In the genomic region with DNA sequence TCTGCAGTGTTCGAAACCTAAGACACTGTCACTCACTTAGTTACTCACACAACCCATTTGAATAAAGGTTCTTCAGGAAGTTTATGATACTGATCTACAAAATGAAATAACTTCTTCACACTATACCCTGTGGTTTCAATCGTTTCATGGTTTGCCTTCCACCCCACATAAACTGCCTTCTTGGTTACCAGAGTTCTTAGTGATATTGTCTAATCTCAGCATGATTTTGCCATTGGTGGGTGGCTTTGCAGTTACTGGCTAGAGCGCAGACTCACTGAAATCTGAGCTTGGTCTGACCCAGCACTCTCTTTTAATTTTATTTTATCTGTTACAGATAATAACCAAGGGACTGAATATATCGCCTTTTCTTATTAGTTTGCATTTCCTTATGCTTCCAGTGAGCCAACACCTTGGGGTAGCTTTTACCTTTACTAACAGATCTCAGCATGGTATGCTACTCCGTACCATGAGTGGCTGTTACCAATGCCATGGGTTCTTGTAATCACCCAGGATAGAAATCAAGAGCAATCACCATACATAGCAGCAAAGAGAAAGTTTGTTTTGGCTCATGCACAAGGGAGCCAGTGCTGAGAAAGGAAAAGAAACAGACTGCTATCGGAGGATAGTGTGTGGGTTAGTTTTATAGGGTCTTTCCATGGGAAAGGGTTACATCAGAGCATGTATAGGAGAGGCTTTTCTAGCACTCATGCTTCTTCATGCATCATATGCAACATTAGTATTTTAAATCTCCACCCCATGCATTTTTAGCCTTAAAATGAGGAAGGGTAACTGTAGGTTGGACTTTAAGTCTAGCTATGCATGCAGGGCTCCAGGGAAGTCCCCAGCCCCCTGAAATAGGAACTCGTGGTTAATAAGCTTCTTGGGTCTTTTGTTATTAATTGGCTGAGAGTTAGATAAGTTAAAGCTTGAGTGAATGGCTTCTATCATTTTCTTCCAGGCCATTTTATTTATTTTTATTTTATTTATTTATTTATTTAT, we compare ENCODE assay signal across 9 cellular contexts. TPM values are rescaled to one million over a fixed set of nuclear protein-coding genes. Genes with fewer than 3 reads are reported as not detected.
DNase-seq lines count a peak whose midpoint lies in the region; ATAC-seq and TF ChIP-seq lines count a peak whose summit lies in the region.
"Had no signal": no experiment of that assay in that cellular context is flagged by ENCODE, and none has a peak within 500 bp of the region (broad histone marks: within the 10 kb centered on the region; RNA-seq: fewer than 3 reads in every experiment).

No MANE protein-coding gene starts in this region.

- no peak overlapping the region for H3K18ac ChIP-seq in mesenchymal stem cell (ENCODE audit: low read depth in 1 of 2, low read length in 2 of 2)

- peaks cover 31% of the 10 kb centered on the region for H3K79me1 ChIP-seq in mesenchymal stem cell (replicated peaks; ENCODE audit: low read length, poor library complexity, severe bottlenecking)

- ATAC-seq in CD8-positive, alpha-beta T cell: peak; percentile 86
- ATAC-seq in GM19351 (IDR thresholded peaks at IDR 0.05; ENCODE audit: unreplicated experiment) (peak; percentile 57), HG03095 (IDR thresholded peaks at IDR 0.05; ENCODE audit: unreplicated experiment) (no peak), HG03045 (IDR thresholded peaks at IDR 0.05; ENCODE audit: unreplicated experiment) (no peak)

- H3K4me2 ChIP-seq in mesenchymal stem cell (ENCODE audit: low read length, poor library complexity, severe bottlenecking): no peak overlapping the region

- H2BK120ac ChIP-seq in mesenchymal stem cell (ENCODE audit: low read depth, low read length): no peak overlapping the region

- intact Hi-C loops in CD8-positive, alpha-beta T cell (cut with DNase I, micrococcal nuclease): no loop called here

- H4K8ac ChIP-seq in mesenchymal stem cell (ENCODE audit: low read length): no peak overlapping the region

- no peak overlapping the region for H3K4me3 ChIP-seq in CD8-positive, alpha-beta T cell (ENCODE audit: low read depth, low read length)
- no peak overlapping the region for H3K4me3 ChIP-seq in mesenchymal stem cell (ENCODE audit: insufficient read depth in 1 of 2, low read depth in 1 of 2, low read length in 2 of 2)

- no peak overlapping the region for H3K4ac ChIP-seq in mesenchymal stem cell (ENCODE audit: low read depth in 1 of 2, low read length in 2 of 2)

- no peaks in the 10 kb centered on the region for H3K36me3 ChIP-seq in CD8-positive, alpha-beta T cell (ENCODE audit: insufficient read depth, low read length)
- peaks cover 5 to 19% of the 10 kb centered on the region in 2 experiments for H3K36me3 ChIP-seq in mesenchymal stem cell (ENCODE audit: control insufficient read depth in 1 of 2, insufficient read depth in 2 of 2, low read depth in 1 of 2, low read length in 2 of 2)

- H2AFZ ChIP-seq in mesenchymal stem cell (ENCODE audit: low read depth, low read length): no peak overlapping the region

- POLR2A ChIA-PET in CD8-positive, alpha-beta T cell (lab: Charles Lee): no interaction called here
- POLR2A ChIA-PET in activated CD4-positive, alpha-beta memory T cell treated with anti-CD3 and anti-CD28 coated beads, Interleukin-2, amount 10 ng/mL, durations not matched to agents 7 days and 5 days (lab: Charles Lee): interaction anchor here (0.6 to 2.2 kb wide), 18 partner anchors 10 to 358 kb away, joined by 3 to 9 read pairs (median 3); a partner anchor contains a TSS

- H2BK5ac ChIP-seq in mesenchymal stem cell (ENCODE audit: low read depth, low read length, poor library complexity, severe bottlenecking): no peak overlapping the region

- H3K27me3 ChIP-seq in CD8-positive, alpha-beta T cell (ENCODE audit: insufficient read depth, low read length): no peaks in the 10 kb centered on the region
- H3K27me3 ChIP-seq in mesenchymal stem cell (ENCODE audit: control insufficient read depth in 1 of 2, insufficient read depth in 1 of 2, low read length in 2 of 2): no peaks in the 10 kb centered on the region

- no peak overlapping the region for H2BK12ac ChIP-seq in mesenchymal stem cell (ENCODE audit: low read length in 2 of 2)

- no peaks in the 10 kb centered on the region for H3K9me3 Mint-ChIP-seq in CD8-positive, alpha-beta T cell
- H3K9me3 Mint-ChIP-seq in activated CD4-positive, alpha-beta memory T cell treated with anti-CD3 and anti-CD28 coated beads, Interleukin-2, amount 10 ng/mL, durations not matched to agents 7 days and 5 days: peaks cover 16% of the 10 kb centered on the region

- H3K4me1 Mint-ChIP-seq in CD8-positive, alpha-beta T cell (ENCODE audit: low read depth): peaks cover 25% of the 10 kb centered on the region
- H3K4me1 Mint-ChIP-seq in activated CD4-positive, alpha-beta memory T cell treated with anti-CD3 and anti-CD28 coated beads, Interleukin-2, amount 10 ng/mL, durations not matched to agents 7 days and 5 days: peaks cover 58% of the 10 kb centered on the region

- peak overlapping the region; percentile 52 for H3K27ac Mint-ChIP-seq in CD8-positive, alpha-beta T cell
- H3K27ac Mint-ChIP-seq in activated CD4-positive, alpha-beta memory T cell treated with anti-CD3 and anti-CD28 coated beads, Interleukin-2, amount 10 ng/mL, durations not matched to agents 7 days and 5 days: peak overlapping the region; percentile 90

- no peak overlapping the region for H3K27ac ChIP-seq in CD8-positive, alpha-beta T cell (ENCODE audit: low read depth, low read length)
- peak overlapping the region; percentile 10 for H3K27ac ChIP-seq in mesenchymal stem cell (ENCODE audit: low read length, poor library complexity, severe bottlenecking)

- peak overlapping the region; percentile 23 for H3K4me3 Mint-ChIP-seq in CD8-positive, alpha-beta T cell
- peak overlapping the region; percentile 37 for H3K4me3 Mint-ChIP-seq in activated CD4-positive, alpha-beta memory T cell treated with anti-CD3 and anti-CD28 coated beads, Interleukin-2, amount 10 ng/mL, durations not matched to agents 7 days and 5 days

- peaks cover 13% of the 10 kb centered on the region for H3K4me1 ChIP-seq in CD8-positive, alpha-beta T cell (ENCODE audit: insufficient read depth, low read length)
- H3K4me1 ChIP-seq in mesenchymal stem cell (ENCODE audit: control insufficient read depth, insufficient read depth, low read depth, low read length): peaks cover 11% of the 10 kb centered on the region

- peak in 3 of 7 experiments; percentile 2 to 32 (median 9) for DNase-seq in CD8-positive, alpha-beta T cell
- DNase-seq in activated CD4-positive, alpha-beta memory T cell treated with anti-CD3 and anti-CD28 coated beads, Interleukin-2, amount 10 ng/mL, durations not matched to agents 7 days and 5 days: peak; percentile 65
- no peak for DNase-seq in mesenchymal stem cell
- DNase-seq in D341Med (ENCODE audit: low spot score): no peak
- DNase-seq in NCI-H1436 treated with DMSO at 0.1 percent for 48 hours (lab: John Stamatoyannopoulos, UW): no peak
- DNase-seq: DMS153 had no signal

- H3K27me3 Mint-ChIP-seq in CD8-positive, alpha-beta T cell (ENCODE audit: low read depth): no peaks in the 10 kb centered on the region
- no peaks in the 10 kb centered on the region for H3K27me3 Mint-ChIP-seq in activated CD4-positive, alpha-beta memory T cell treated with anti-CD3 and anti-CD28 coated beads, Interleukin-2, amount 10 ng/mL, durations not matched to agents 7 days and 5 days

- H3K9ac ChIP-seq in mesenchymal stem cell (ENCODE audit: low read length): no peak overlapping the region

- CTCF ChIA-PET in CD8-positive, alpha-beta T cell (lab: Charles Lee): interaction anchor here (1.1 kb wide), 1 partner anchor 51 kb away, joined by 5 read pairs; no protein-coding TSS in a partner anchor
- CTCF ChIA-PET in activated CD4-positive, alpha-beta memory T cell treated with anti-CD3 and anti-CD28 coated beads, Interleukin-2, amount 10 ng/mL, durations not matched to agents 7 days and 5 days (lab: Charles Lee): interaction anchor here (0.9 to 1.8 kb wide), 7 partner anchors 9 to 210 kb away, joined by 3 to 7 read pairs (median 5); a partner anchor contains a TSS

- H2AK5ac ChIP-seq in mesenchymal stem cell (ENCODE audit: low read length, severe bottlenecking): no peak overlapping the region

- no peak overlapping the region for H3K23ac ChIP-seq in mesenchymal stem cell (ENCODE audit: low read length in 2 of 2)

- 94% methylated on average over 7 of the region's 7 CpGs for WGBS in mesenchymal stem cell

- H3K14ac ChIP-seq in mesenchymal stem cell (ENCODE audit: low read length in 2 of 2): no peak overlapping the region

- no peak overlapping the region for H2BK15ac ChIP-seq in mesenchymal stem cell (ENCODE audit: low read depth, poor library complexity, severe bottlenecking)

- H3K9me3 ChIP-seq in CD8-positive, alpha-beta T cell (ENCODE audit: low read length): no peaks in the 10 kb centered on the region
- no peaks in the 10 kb centered on the region for H3K9me3 ChIP-seq in mesenchymal stem cell (ENCODE audit: control insufficient read depth, low read length)

- H4K91ac ChIP-seq in mesenchymal stem cell (ENCODE audit: low read length): no peak overlapping the region

- no peak for TF ChIP-seq CTCF in CD8-positive, alpha-beta T cell (IDR thresholded peaks at IDR 0.05)

- H3K36me3 Mint-ChIP-seq in CD8-positive, alpha-beta T cell: no peaks in the 10 kb centered on the region
- peaks cover 31% of the 10 kb centered on the region for H3K36me3 Mint-ChIP-seq in activated CD4-positive, alpha-beta memory T cell treated with anti-CD3 and anti-CD28 coated beads, Interleukin-2, amount 10 ng/mL, durations not matched to agents 7 days and 5 days (ENCODE audit: low read depth)

RNA-seq across cellular contexts. Expression of a gene that starts 33.3 kb away (rescaled TPM):
- total RNA-seq in CD8-positive, alpha-beta T cell: 1 to 10 TPM; 2.9 TPM
- 10 to 100 TPM; 86.9 to 90.4 TPM for total RNA-seq in activated CD4-positive, alpha-beta memory T cell treated with anti-CD3 and anti-CD28 coated beads, Interleukin-2, amount 10 ng/mL, durations not matched to agents 7 days and 5 days
- polyA plus RNA-seq in mesenchymal stem cell (2013, experiment 1 of 2): 99.3 TPM
- polyA plus RNA-seq in mesenchymal stem cell (2013, experiment 2 of 2): 95.9 TPM

RNA-seq across cellular contexts. Expression of a gene that starts 54.2 kb away (rescaled TPM):
- 10 to 100 TPM; 37.1 to 41.4 TPM for total RNA-seq in CD8-positive, alpha-beta T cell
- 10 to 100 TPM; 30.1 to 34.8 TPM for total RNA-seq in activated CD4-positive, alpha-beta memory T cell treated with anti-CD3 and anti-CD28 coated beads, Interleukin-2, amount 10 ng/mL, durations not matched to agents 7 days and 5 days
- 9.3 TPM for polyA plus RNA-seq in mesenchymal stem cell (2013, experiment 1 of 2)
- 8.6 TPM for polyA plus RNA-seq in mesenchymal stem cell (2013, experiment 2 of 2)

Comparison
In these comparisons a context has a peak if more than half of its experiments do, and no peak if none do; other contexts are left out.
1. ATAC-seq: peak in CD8-positive, alpha-beta T cell (single experiment) and GM19351 (single experiment); none in HG03095 (single experiment) and HG03045 (single experiment).
2. RNA of a gene that starts 33.3 kb away (total RNA-seq): 86.9 to 90.4 TPM in activated CD4-positive, alpha-beta memory T cell treated with anti-CD3 and anti-CD28 coated beads, Interleukin-2, amount 10 ng/mL, durations not matched to agents 7 days and 5 days; 2.9 TPM in CD8-positive, alpha-beta T cell; every median in the first group is over 10 times any median in the second.